ENCODE assay signal across 19 cellular contexts in the genomic region with DNA sequence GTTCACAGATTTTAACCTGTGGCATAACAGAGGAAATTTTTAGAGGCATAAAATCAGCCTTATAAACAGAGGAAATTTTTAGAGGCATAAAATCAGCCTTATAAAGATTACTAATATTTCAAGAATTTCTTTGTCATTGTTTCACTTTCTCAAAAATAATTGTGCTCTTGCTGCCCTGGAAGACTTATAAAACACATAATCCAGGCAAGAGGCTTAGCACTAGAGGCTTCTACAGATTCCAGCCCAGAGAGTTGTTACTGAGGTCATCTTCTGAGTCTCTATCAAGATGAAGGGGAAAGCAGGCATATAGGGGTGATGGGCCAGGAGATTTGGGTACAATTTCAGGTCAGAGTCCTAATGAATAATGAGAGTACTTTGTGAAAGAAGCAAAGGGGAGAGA.
DNase-seq lines count a peak whose midpoint lies in the region; ATAC-seq and TF ChIP-seq lines count a peak whose summit lies in the region.
"Had no signal": no experiment of that assay in that cellular context is flagged by ENCODE, and none has a peak within 500 bp of the region (broad histone marks: within the 10 kb centered on the region; RNA-seq: fewer than 3 reads in every experiment).

No MANE protein-coding gene starts in this region.

- TF ChIP-seq CTCF in IMR-90 (conservative IDR thresholded peaks at IDR 0.05; ENCODE audit: low read depth, low read length) (no peak), hepatocyte (IDR thresholded peaks at IDR 0.05; ENCODE audit: poor library complexity) (no peak), stomach (IDR thresholded peaks at IDR 0.05) (no peak), brain microvascular endothelial cell (IDR thresholded peaks at IDR 0.05; ENCODE audit: low read depth, low read length, missing control alignments) (no peak), uterus (IDR thresholded peaks at IDR 0.05) (no peak)

- H3K4ac ChIP-seq in IMR-90 (ENCODE audit: low read depth, low read length) = no peak overlapping the region

- H2AK5ac ChIP-seq in IMR-90 (ENCODE audit: low read depth, low read length) = no peak overlapping the region

- peak; percentile 61 for ATAC-seq in IMR-90 (ENCODE audit: low read depth)
- ATAC-seq: Right ventricle myocardium inferior had no signal

- TF ChIP-seq EP300 in stomach (IDR thresholded peaks at IDR 0.05) = no peak

- no peak overlapping the region for H3K56ac ChIP-seq in IMR-90 (ENCODE audit: extremely low read depth, insufficient read depth, low read length)

- no peaks in the 10 kb centered on the region for H3K36me3 ChIP-seq in IMR-90 (ENCODE audit: control insufficient read depth, insufficient read depth, low read length)
- no peaks in the 10 kb centered on the region for H3K36me3 ChIP-seq in hepatocyte (replicated peaks; ENCODE audit: insufficient read depth, low read depth)
- no peaks in the 10 kb centered on the region for H3K36me3 ChIP-seq in stomach
- no peaks in the 10 kb centered on the region for H3K36me3 ChIP-seq in brain microvascular endothelial cell (replicated peaks)
- H3K36me3 ChIP-seq in uterus = no peaks in the 10 kb centered on the region
- H3K36me3 ChIP-seq: BLaER1 treated with 17β-estradiol and CSF1 and Interleukin-3, amounts not matched to agents 10 nM and 100 nM; HAP-1; SJSA1 had no signal

- H3K79me2 ChIP-seq in hepatocyte = no peaks in the 10 kb centered on the region

- H2BK15ac ChIP-seq in IMR-90 (ENCODE audit: low read depth, low read length) = no peak overlapping the region; the same call in 2 of the 3 replicates

- H4K8ac ChIP-seq in IMR-90 (ENCODE audit: low read depth in 2 of 2, low read length in 2 of 2) = no peak overlapping the region

- no peak for TF ChIP-seq RAD21 in IMR-90 (IDR thresholded peaks at IDR 0.05; ENCODE audit: low read length)

- intact Hi-C loops in IMR-90 (cut with micrococcal nuclease) (no loop called here), stomach (cut with DNase I; ENCODE audit: low total_unique reads) (no loop called here), uterus (cut with DNase I; ENCODE audit: low total_unique reads) (no loop called here)

- no peak overlapping the region for H3K18ac ChIP-seq in IMR-90 (ENCODE audit: low read depth, low read length)

- POLR2A ChIA-PET in IMR-90 (lab: Charles Lee; ENCODE audit: unreplicated experiment) = no interaction called here

- H4K20me1 ChIP-seq in IMR-90 (ENCODE audit: insufficient read depth, low read length) (no peaks in the 10 kb centered on the region), hepatocyte (ENCODE audit: insufficient read depth, poor library complexity, severe bottlenecking) (no peaks in the 10 kb centered on the region)
- H4K20me1 ChIP-seq: BLaER1 treated with 17β-estradiol and CSF1 and Interleukin-3, amounts not matched to agents 10 nM and 100 nM had no signal

- H2AFZ ChIP-seq in IMR-90 (replicated peaks; ENCODE audit: low read length, poor library complexity) (no peak overlapping the region), hepatocyte (no peak overlapping the region)

- no peaks in the 10 kb centered on the region; the same call in 1 of the 2 replicates for H3K4me1 ChIP-seq in IMR-90 (ENCODE audit: control insufficient read depth, insufficient read depth, low read length)
- H3K4me1 ChIP-seq in hepatocyte (ENCODE audit: insufficient read depth) = no peaks in the 10 kb centered on the region
- peaks cover 0 to 23% (median 9%) of the 10 kb centered on the region in 4 donors for H3K4me1 ChIP-seq in stomach
- H3K4me1 ChIP-seq in uterus = no peaks in the 10 kb centered on the region
- H3K4me1 ChIP-seq: BLaER1 treated with 17β-estradiol and CSF1 and Interleukin-3, amounts not matched to agents 10 nM and 100 nM had no signal

- CTCF ChIA-PET in IMR-90 (lab: Yijun Ruan, JAX) = no interaction called here

- H3K23ac ChIP-seq in IMR-90 (ENCODE audit: low read depth, low read length) = no peak overlapping the region

- H3K9me3 ChIP-seq in IMR-90 (ENCODE audit: control insufficient read depth, insufficient read depth, low read length) (no peaks in the 10 kb centered on the region), hepatocyte (ENCODE audit: low read depth) (no peaks in the 10 kb centered on the region), stomach (no peaks in the 10 kb centered on the region), uterus (no peaks in the 10 kb centered on the region)
- H3K9me3 ChIP-seq: BLaER1 treated with 17β-estradiol and CSF1 and Interleukin-3, amounts not matched to agents 10 nM and 100 nM; HAP-1; SJSA1 had no signal

- H3K27ac ChIP-seq in IMR-90 (ENCODE audit: insufficient read depth, low read length) (no peak overlapping the region), hepatocyte (peak overlapping the region; percentile 20), stomach (peak overlapping the region in 3 of 5 donors; percentile 4 to 52 (median 52)), brain microvascular endothelial cell (no peak overlapping the region), uterus (no peak overlapping the region)
- H3K27ac ChIP-seq: BLaER1 treated with 17β-estradiol and CSF1 and Interleukin-3, amounts not matched to agents 10 nM and 100 nM; KMS-11; SJSA1 had no signal

- no peak overlapping the region for H2AK9ac ChIP-seq in IMR-90 (replicated peaks; ENCODE audit: low read depth, low read length, poor library complexity)

- H2BK120ac ChIP-seq in IMR-90 (ENCODE audit: low read depth, low read length) = no peak overlapping the region

- no peak overlapping the region for H3K14ac ChIP-seq in IMR-90 (replicated peaks; ENCODE audit: low read depth, low read length)

- H3K27me3 ChIP-seq in IMR-90 (ENCODE audit: control insufficient read depth, insufficient read depth, low read length) (no peaks in the 10 kb centered on the region), hepatocyte (no peaks in the 10 kb centered on the region), stomach (no peaks in the 10 kb centered on the region), brain microvascular endothelial cell (replicated peaks) (no peaks in the 10 kb centered on the region), uterus (no peaks in the 10 kb centered on the region)
- H3K27me3 ChIP-seq: BLaER1 treated with 17β-estradiol and CSF1 and Interleukin-3, amounts not matched to agents 10 nM and 100 nM; SJSA1 had no signal

- no peak overlapping the region for H3K4me2 ChIP-seq in IMR-90 (ENCODE audit: low read depth, low read length)
- H3K4me2 ChIP-seq in hepatocyte = no peak overlapping the region
- H3K4me2 ChIP-seq: BLaER1 treated with 17β-estradiol and CSF1 and Interleukin-3, amounts not matched to agents 10 nM and 100 nM; KMS-11 had no signal

- H2BK20ac ChIP-seq in IMR-90 (ENCODE audit: low read depth, low read length) = no peak overlapping the region

- H3K79me1 ChIP-seq in IMR-90 (ENCODE audit: low read depth in 1 of 2, low read length in 2 of 2) = no peaks in the 10 kb centered on the region

- H3K4me3 ChIP-seq in IMR-90 (ENCODE audit: insufficient read depth, low read depth, low read length) (no peak overlapping the region), hepatocyte (no peak overlapping the region), stomach (no peak overlapping the region), brain microvascular endothelial cell (ENCODE audit: low read depth, low read length) (no peak overlapping the region), uterus (no peak overlapping the region)
- H3K4me3 ChIP-seq: BLaER1 treated with 17β-estradiol and CSF1 and Interleukin-3, amounts not matched to agents 10 nM and 100 nM; HAP-1; SJSA1 had no signal

- no peak overlapping the region for H4K5ac ChIP-seq in IMR-90 (ENCODE audit: low read depth, low read length)

- no peaks in the 10 kb centered on the region for H3K9me1 ChIP-seq in IMR-90 (ENCODE audit: insufficient read depth, low read length)

- no peak for TF ChIP-seq POLR2A in IMR-90 (IDR thresholded peaks at IDR 0.05; ENCODE audit: low read depth, low read length)
- no peak for TF ChIP-seq POLR2A in stomach (IDR thresholded peaks at IDR 0.05)
- no peak for TF ChIP-seq POLR2A in uterus (IDR thresholded peaks at IDR 0.05)

- DNase-seq in EH (ENCODE audit: low read depth) (peak; percentile 54), IMR-90 (peak; percentile 21), hepatocyte (ENCODE audit: low spot score) (no peak), stomach (no peak), SW 1271 (lab: John Stamatoyannopoulos, UW) (no peak), brain microvascular endothelial cell (no peak), uterus (no peak)
- DNase-seq: ACHN; Calu3; CD8-positive, alpha-beta memory T cell; GDM1; NCI-H2029; NCI-H2227 treated with DMSO at 0.1 percent for 48 hours; OCI-M1 had no signal

- no peak overlapping the region for H4K91ac ChIP-seq in IMR-90 (ENCODE audit: insufficient read depth, low read depth, low read length)

- no TSS peak for BruUV-seq in IMR-90 (replicated peaks; lab: Mats Ljungman, UMichigan)

- dilution Hi-C loops in IMR-90 (cut with HindIII; ENCODE audit: low sequenced_read_pairs, unreplicated experiment) = no loop called here

- H2BK5ac ChIP-seq in IMR-90 (ENCODE audit: low read depth, low read length, poor library complexity, severe bottlenecking) = no peak overlapping the region

- in situ Hi-C loops in IMR-90 (cut with MboI; ENCODE audit: low sequenced_read_pairs) (no loop called here), brain microvascular endothelial cell (cut with HindIII; ENCODE audit: low pct_ligation_motif_present, low sequenced_read_pairs) (no loop called here)

- H3K9ac ChIP-seq in IMR-90 (ENCODE audit: low read depth, low read length) = no peak overlapping the region
- H3K9ac ChIP-seq: BLaER1 treated with 17β-estradiol and CSF1 and Interleukin-3, amounts not matched to agents 10 nM and 100 nM; KMS-11 had no signal

- no peaks in the 10 kb centered on the region for H3K9me2 ChIP-seq in hepatocyte (replicated peaks; ENCODE audit: insufficient read depth)

TF ChIP-seq in IMR-90, 13 proteins besides CTCF, POLR2A, EP300 and RAD21 (continues in another document):
- TF ChIP-seq, protein P1, sequence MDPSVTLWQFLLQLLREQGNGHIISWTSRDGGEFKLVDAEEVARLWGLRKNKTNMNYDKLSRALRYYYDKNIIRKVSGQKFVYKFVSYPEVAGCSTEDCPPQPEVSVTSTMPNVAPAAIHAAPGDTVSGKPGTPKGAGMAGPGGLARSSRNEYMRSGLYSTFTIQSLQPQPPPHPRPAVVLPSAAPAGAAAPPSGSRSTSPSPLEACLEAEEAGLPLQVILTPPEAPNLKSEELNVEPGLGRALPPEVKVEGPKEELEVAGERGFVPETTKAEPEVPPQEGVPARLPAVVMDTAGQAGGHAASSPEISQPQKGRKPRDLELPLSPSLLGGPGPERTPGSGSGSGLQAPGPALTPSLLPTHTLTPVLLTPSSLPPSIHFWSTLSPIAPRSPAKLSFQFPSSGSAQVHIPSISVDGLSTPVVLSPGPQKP (IDR thresholded peaks at IDR 0.05; ENCODE audit: borderline replicate concordance, low read depth, low read length) = no peak
- TF ChIP-seq RFX5 (IDR thresholded peaks at IDR 0.05; ENCODE audit: low read depth, low read length) (no peak), CEBPB (IDR thresholded peaks at IDR 0.05; ENCODE audit: low read depth, low read length) (no peak), CHD1 (IDR thresholded peaks at IDR 0.05; ENCODE audit: low read depth, low read length) (no peak), BHLHE40 (IDR thresholded peaks at IDR 0.05; ENCODE audit: low read depth, low read length) (no peak), RCOR1 (IDR thresholded peaks at IDR 0.05; ENCODE audit: insufficient replicate concordance, low read length) (no peak), FOS (IDR thresholded peaks at IDR 0.05; ENCODE audit: low read depth, low read length) (no peak), NFE2L2 (IDR thresholded peaks at IDR 0.05; ENCODE audit: low read depth, low read length) (no peak)

Comparison
In these comparisons a context has a peak if more than half of its experiments do, and no peak if none do; other contexts are left out.
1. DNase-seq: peak in EH (single experiment) and IMR-90 (single experiment); none in hepatocyte (single experiment), stomach (single experiment), SW 1271 (0 of 2), brain microvascular endothelial cell (single experiment) and uterus (0 of 2).
2. H3K27ac ChIP-seq: peak in hepatocyte (single experiment) and stomach (3 of 5); none in IMR-90 (single experiment), brain microvascular endothelial cell (single experiment) and uterus (0 of 2).